In genomic region chr1:86436041-86436440, GRCh38 we compare ENCODE assay signal across 30 cellular contexts. TPM values are rescaled to one million over a fixed set of nuclear protein-coding genes. Genes with fewer than 3 reads are reported as not detected.
DNase-seq lines count a peak whose midpoint lies in the region; ATAC-seq and TF ChIP-seq lines count a peak whose summit lies in the region.
"Had no signal": no experiment of that assay in that cellular context is flagged by ENCODE, and none has a peak within 500 bp of the region (broad histone marks: within the 10 kb centered on the region; RNA-seq: fewer than 3 reads in every experiment).

No MANE protein-coding gene starts in this region.

- no peak overlapping the region for H3K27ac ChIP-seq in BLaER1
- no peak overlapping the region for H3K27ac ChIP-seq in esophagus squamous epithelium
- H3K27ac ChIP-seq: C4-2B, HL-60, ovary, right atrium auricular region had no signal

- WGBS in esophagus squamous epithelium, 2 donors, result 59 to 78% methylated on average over 2 of the region's 2 CpGs

- H3K36me3 ChIP-seq in BLaER1, result no peaks in the 10 kb centered on the region
- H3K36me3 ChIP-seq in esophagus squamous epithelium, result peaks cover 0 to 85% (median 4%) of the 10 kb centered on the region in 3 donors
- H3K36me3 ChIP-seq: ovary, right atrium auricular region had no signal

- H3K9me3 ChIP-seq in BLaER1 (no peaks in the 10 kb centered on the region), esophagus squamous epithelium (no peaks in the 10 kb centered on the region)
- H3K9me3 ChIP-seq: Caco-2, ovary, right atrium auricular region had no signal

- no peak for TF ChIP-seq POLR2A in esophagus squamous epithelium (IDR thresholded peaks at IDR 0.05)

- no peaks in the 10 kb centered on the region for H3K27me3 ChIP-seq in BLaER1
- no peaks in the 10 kb centered on the region for H3K27me3 ChIP-seq in esophagus squamous epithelium
- H3K27me3 ChIP-seq: ovary, right atrium auricular region had no signal

- H3K4me3 ChIP-seq in BLaER1, result no peak overlapping the region
- no peak overlapping the region for H3K4me3 ChIP-seq in astrocyte of the cerebellum (ENCODE audit: low read depth, low read length)
- no peak overlapping the region for H3K4me3 ChIP-seq in esophagus squamous epithelium
- H3K4me3 ChIP-seq: GM12878, ovary, right atrium auricular region had no signal

- in situ Hi-C loops in astrocyte of the cerebellum (cut with HindIII; ENCODE audit: low sequenced_read_pairs), result no loop called here

- TF ChIP-seq CTCF in astrocyte of the cerebellum (IDR thresholded peaks at IDR 0.05; ENCODE audit: low read depth, low read length, missing control alignments) (no peak), esophagus squamous epithelium (IDR thresholded peaks at IDR 0.05) (no peak)

- H3K9ac ChIP-seq in BLaER1, result no peak overlapping the region

- peak overlapping the region; percentile 47 for H3K4me2 ChIP-seq in BLaER1

- peaks cover 14% of the 10 kb centered on the region for H3K4me1 ChIP-seq in BLaER1
- H3K4me1 ChIP-seq in esophagus squamous epithelium, result peaks cover 0 to 6% (median 0%) of the 10 kb centered on the region in 3 donors
- H3K4me1 ChIP-seq: Caco-2, right atrium auricular region had no signal

- intact Hi-C loops in esophagus squamous epithelium (cut with DNase I), result no loop called here

- ATAC-seq in HG02763 (IDR thresholded peaks at IDR 0.05; ENCODE audit: unreplicated experiment) (no peak), GM21576 (IDR thresholded peaks at IDR 0.05; ENCODE audit: unreplicated experiment) (no peak)
- ATAC-seq: GM12878, HCT116, Right ventricle myocardium inferior had no signal

- peak; percentile 30 for DNase-seq in MV-4-11 (lab: John Stamatoyannopoulos, UW)
- DNase-seq in astrocyte of the cerebellum (ENCODE audit: low read depth), result peak; percentile 67
- peak; percentile 59 for DNase-seq in kidney tubule cell (ENCODE audit: low spot score)
- no peak for DNase-seq in activated T-cell treated with anti-CD3 and anti-CD28 coated beads for 4 hours
- DNase-seq in esophagus squamous epithelium (lab: John Stamatoyannopoulos, UW), result no peak
- DNase-seq: activated CD4-positive, alpha-beta T cell treated with anti-CD3 and anti-CD28 coated beads for 4 hours; activated effector memory CD4-positive, alpha-beta T cell treated with Interleukin-2 at 50 U/mL for 16 hours; activated naive CD8-positive, alpha-beta T cell treated with anti-CD3 and anti-CD28 coated beads, Interleukin-2, amount 10 ng/mL, durations not matched to agents 7 days and 5 days; Caco-2; cerebellar nuclear complex; head of caudate nucleus; mammary epithelial cell; NCI-H1694; NCI-H446; ovary; stimulated activated CD4-positive, alpha-beta T cell treated with anti-CD3 and anti-CD28 coated beads, Interleukin-2, amount 100 ng/mL, for 48 hours; trophoblast cell had no signal

- no peaks in the 10 kb centered on the region for H4K20me1 ChIP-seq in BLaER1

RNA-seq across cellular contexts. Expression of gene CLCA2, which starts 12.1 kb away (rescaled TPM):
- 100 to 1,000 TPM; 113 to 422 (median 258) TPM for total RNA-seq in esophagus squamous epithelium
- total RNA-seq: activated naive CD8-positive, alpha-beta T cell treated with anti-CD3 and anti-CD28 coated beads, Interleukin-2, amount 10 ng/mL, durations not matched to agents 7 days and 5 days; Daoy; GM12878; mucosa of gallbladder; right atrium auricular region; T-helper 2 cell treated with Interferon-gamma antibody and Interleukin-4, amounts not matched to agents 100 ng/mL and 5 ng/mL, for 36 hours had no signal

RNA-seq across cellular contexts. Expression of gene CLCA1, which starts 32.7 kb away (rescaled TPM):
- not detected for total RNA-seq in esophagus squamous epithelium
- total RNA-seq: activated naive CD8-positive, alpha-beta T cell treated with anti-CD3 and anti-CD28 coated beads, Interleukin-2, amount 10 ng/mL, durations not matched to agents 7 days and 5 days; Caco-2; Daoy; endothelial cell of umbilical vein; mammary epithelial cell; right atrium auricular region; Right ventricle myocardium inferior; T-helper 2 cell treated with Interferon-gamma antibody and Interleukin-4, amounts not matched to agents 100 ng/mL and 5 ng/mL, for 36 hours had no signal

RNA-seq across cellular contexts. Expression of gene ODF2L, which starts 39.9 kb away (rescaled TPM):
- total RNA-seq in esophagus squamous epithelium, result 10 to 100 TPM; 20.9 to 37.1 (median 26.2) TPM

Comparison
In these comparisons a context has a peak if more than half of its experiments do, and no peak if none do; other contexts are left out.
1. DNase-seq: peak in MV-4-11 (single experiment), astrocyte of the cerebellum (single experiment) and kidney tubule cell (single experiment); none in activated T-cell treated with anti-CD3 and anti-CD28 coated beads for 4 hours (single experiment) and esophagus squamous epithelium (single experiment).